ENCODE assay signal across 10 cellular contexts in genomic region chr2:86523491-86523890, GRCh38.
"Had no signal": no experiment of that assay in that cellular context is flagged by ENCODE, and none has a peak within 500 bp of the region (broad histone marks: within the 10 kb centered on the region; RNA-seq: fewer than 3 reads in every experiment).

No MANE protein-coding gene starts in this region.

- ATAC-seq: GM23338, HCT116 had no signal

- FAIRE-seq: H1, H54 had no signal

- DNase-seq: GM23248, GOT3, H7, H9, HCEC 1CT, HFFc6 had no signal
